8 cellular contexts compared by ENCODE assay signal in genomic region chr3:97764186-97765055, GRCh38. TPM values are rescaled to one million over a fixed set of nuclear protein-coding genes. Genes with fewer than 3 reads are reported as not detected.
DNase-seq lines count a peak whose midpoint lies in the region.

ARL6 (plus strand) TSS chr3:97764758; CDS start chr3:97768108, 3,350 bp downstream.

- peak within 1 kb of the TSS; percentile 93 for H2AFZ ChIP-seq in neuron (ENCODE audit: low read depth, low read length)

- DNase-seq in GF-D8 (lab: John Stamatoyannopoulos, UW), result peak; percentile 58
- DNase-seq in HCEC 1CT, result peak; percentile 88
- peak; percentile 89 for DNase-seq in MG63
- peak; percentile 33 for DNase-seq in SIG-M5 (lab: John Stamatoyannopoulos, UW)
- peak; percentile 52 for DNase-seq in activated gamma-delta T cell treated with anti-CD3 and anti-CD28 coated beads, Interleukin-2, amount 50 U/mL, for 16 hours (ENCODE audit: low read depth)
- DNase-seq in foreskin melanocyte, result peak; percentile 85
- DNase-seq in stromal cell of bone marrow (ENCODE audit: low read depth), result peak; percentile 81

- H3K27me3 ChIP-seq in MG63 (no peaks in the 10 kb centered on the region), neuron (ENCODE audit: insufficient read depth, low read length) (no peaks in the 10 kb centered on the region)

- H3K9me3 ChIP-seq in MG63, result no peaks in the 10 kb centered on the region
- H3K9me3 ChIP-seq in neuron (ENCODE audit: low read length), result no peaks in the 10 kb centered on the region

- H3K36me3 ChIP-seq in MG63, result no peaks in the 10 kb centered on the region
- peaks cover 2% of the 10 kb centered on the region for H3K36me3 ChIP-seq in neuron (ENCODE audit: insufficient read depth, low read length)

- peaks cover 11% of the 10 kb centered on the region for H3K4me1 ChIP-seq in neuron (ENCODE audit: insufficient read depth, low read length)

- H3K4me3 ChIP-seq in MG63 (peak within 1 kb of the TSS; percentile 83), neuron (ENCODE audit: low read length) (peak within 1 kb of the TSS; percentile 93)

RNA-seq across cellular contexts. Expression of gene ARL6, which starts in this region (rescaled TPM):
- 14.3 and 64.9 TPM in 2 replicates for total RNA-seq in MG63 (2014; rRNA removed; shearing (Covaris generic); ENCODE audit: low replicate concordance)

Comparison
In these comparisons a context has a peak if more than half of its experiments do, and no peak if none do; other contexts are left out.
1. Peak in every context shown above with its lines: DNase-seq and H3K4me3 ChIP-seq.
2. DNase-seq: peak in every context shown above with its lines; median percentile 89 in MG63; 88 in HCEC 1CT; 85 in foreskin melanocyte; 81 in stromal cell of bone marrow; 58 in GF-D8; 52 in activated gamma-delta T cell treated with anti-CD3 and anti-CD28 coated beads, Interleukin-2, amount 50 U/mL, for 16 hours; 33 in SIG-M5.